In genomic region chr15:35215095-35215494, GRCh38 we compare ENCODE assay signal across 8 cellular contexts.
"Had no signal": no experiment of that assay in that cellular context is flagged by ENCODE, and none has a peak within 500 bp of the region (broad histone marks: within the 10 kb centered on the region; RNA-seq: fewer than 3 reads in every experiment).

No MANE protein-coding gene starts in this region.

- FAIRE-seq: H1, H54, HTR-8/SVneo, K562 had no signal

- DNase-seq: H9, HCEC 1CT, IMR-90 had no signal

- ATAC-seq: GM23338, K562 had no signal

- H3K4me3 ChIP-seq: GM23338, K562 had no signal
